9 cellular contexts compared by ENCODE assay signal in the genomic region with DNA sequence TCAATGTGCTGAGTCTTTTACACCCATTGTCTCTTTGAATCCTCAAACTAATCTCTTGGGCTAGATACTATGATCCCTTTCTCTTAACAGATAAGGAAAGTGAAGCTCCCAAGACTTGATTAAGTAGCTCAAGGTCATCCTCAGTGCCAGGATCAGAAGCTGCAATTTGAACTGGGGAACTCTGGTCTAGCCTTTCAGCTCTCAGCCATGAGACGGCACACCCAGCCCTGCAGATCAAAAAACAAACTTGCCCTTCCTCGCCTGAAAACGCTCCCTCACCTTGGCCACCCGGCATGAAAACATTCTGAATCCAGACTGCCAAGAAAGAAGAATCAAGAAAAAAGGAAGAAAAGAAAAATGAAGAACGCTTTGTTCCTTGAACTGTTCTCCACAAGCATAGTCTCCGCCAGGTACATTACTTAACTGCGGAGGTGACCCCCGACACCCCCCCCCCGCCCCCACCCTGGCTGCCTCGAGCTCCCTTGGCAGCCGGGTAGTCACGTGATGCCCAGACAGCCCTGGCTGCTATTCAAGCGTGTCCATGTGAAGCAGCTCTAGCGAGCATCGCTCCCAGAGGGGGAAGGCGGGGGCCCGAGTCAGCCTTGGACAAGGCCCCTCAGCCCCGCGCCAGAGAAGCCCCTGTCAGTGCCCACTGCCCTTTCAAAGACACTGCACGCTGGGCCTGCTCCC.
DNase-seq lines count a peak whose midpoint lies in the region; TF ChIP-seq lines count a peak whose summit lies in the region.
"Had no signal": no experiment of that assay in that cellular context is flagged by ENCODE, and none has a peak within 500 bp of the region (broad histone marks: within the 10 kb centered on the region; RNA-seq: fewer than 3 reads in every experiment).

No MANE protein-coding gene starts in this region.

- no peaks in the 10 kb centered on the region for H3K9me3 Mint-ChIP-seq in chondrocyte (ENCODE audit: low read depth)

- no peak overlapping the region for H3K4me3 Mint-ChIP-seq in chondrocyte (ENCODE audit: unreplicated experiment)
- H3K4me3 Mint-ChIP-seq: activated naive CD8-positive, alpha-beta T cell treated with anti-CD3 and anti-CD28 coated beads, Interleukin-2, amount 50 U/mL, for 24 hours; stimulated activated memory B cell treated with anti-CD40 and anti-IgM and Interleukin-4, amounts not matched to agents 10 μg/mL and 1 μg/mL and 100 μg/mL, for 72 hours had no signal

- TF ChIP-seq POLR2A in tibial nerve (IDR thresholded peaks at IDR 0.05): no peak

- no peak overlapping the region for H3K4me3 ChIP-seq in tibial nerve

- DNase-seq in NCI-H2171 (lab: John Stamatoyannopoulos, UW) (peak; percentile 54), chondrocyte (ENCODE audit: low spot score) (no peak), midbrain (lab: John Stamatoyannopoulos, UW) (peak; percentile 60), tibial nerve (ENCODE audit: low spot score in 2 of 2) (peak; percentile 52 to 71), GF-D8 (lab: John Stamatoyannopoulos, UW) (no peak), NCI-H226 (no peak)
- DNase-seq in activated CD4-positive, CD25-positive, alpha-beta regulatory T cell treated with anti-CD3 and anti-CD28 coated beads, Interleukin-2, amount 50 U/mL, for 72 hours: no peak

- TF ChIP-seq CTCF in chondrocyte (IDR thresholded peaks at IDR 0.05): no peak
- TF ChIP-seq CTCF in tibial nerve (IDR thresholded peaks at IDR 0.05): no peak

- H3K36me3 ChIP-seq in tibial nerve: no peaks in the 10 kb centered on the region

- no peaks in the 10 kb centered on the region for H3K27me3 Mint-ChIP-seq in chondrocyte (ENCODE audit: low read depth)

- peaks cover 99% of the 10 kb centered on the region for H3K4me1 Mint-ChIP-seq in chondrocyte (ENCODE audit: low read depth)
- H3K4me1 Mint-ChIP-seq: activated naive CD8-positive, alpha-beta T cell treated with anti-CD3 and anti-CD28 coated beads, Interleukin-2, amount 50 U/mL, for 24 hours; stimulated activated memory B cell treated with anti-CD40 and anti-IgM and Interleukin-4, amounts not matched to agents 10 μg/mL and 1 μg/mL and 100 μg/mL, for 72 hours had no signal

- TF ChIP-seq EP300 in tibial nerve (IDR thresholded peaks at IDR 0.05): peak in 1 of 2 donors; percentile 76

- H3K9me3 ChIP-seq in tibial nerve: no peaks in the 10 kb centered on the region

- peak overlapping the region in 2 of 4 donors; percentile 71 to 79 for H3K27ac ChIP-seq in tibial nerve

- WGBS in tibial nerve, 2 donors: 19 to 28% methylated on average over 20 of the region's 20 CpGs

- H3K27me3 ChIP-seq in tibial nerve: no peaks in the 10 kb centered on the region

- peaks cover 0 to 57% (median 24%) of the 10 kb centered on the region in 4 donors for H3K4me1 ChIP-seq in tibial nerve

- no peaks in the 10 kb centered on the region for H3K36me3 Mint-ChIP-seq in chondrocyte (ENCODE audit: low read depth)
- H3K36me3 Mint-ChIP-seq: stimulated activated memory B cell treated with anti-CD40 and anti-IgM and Interleukin-4, amounts not matched to agents 10 μg/mL and 1 μg/mL and 100 μg/mL, for 72 hours had no signal

- peak overlapping the region; percentile 87 for H3K27ac Mint-ChIP-seq in chondrocyte (ENCODE audit: unreplicated experiment)
- H3K27ac Mint-ChIP-seq: activated naive CD8-positive, alpha-beta T cell treated with anti-CD3 and anti-CD28 coated beads, Interleukin-2, amount 50 U/mL, for 24 hours; stimulated activated memory B cell treated with anti-CD40 and anti-IgM and Interleukin-4, amounts not matched to agents 10 μg/mL and 1 μg/mL and 100 μg/mL, for 72 hours had no signal

Comparison
In these comparisons a context has a peak if more than half of its experiments do, and no peak if none do; other contexts are left out.
1. DNase-seq: peak in NCI-H2171 (single experiment), midbrain (single experiment) and tibial nerve (2 of 2); none in chondrocyte (single experiment), GF-D8 (single experiment), activated CD4-positive, CD25-positive, alpha-beta regulatory T cell treated with anti-CD3 and anti-CD28 coated beads, Interleukin-2, amount 50 U/mL, for 72 hours (single experiment) and NCI-H226 (single experiment).